Comparison of ENCODE assay signal across 20 cellular contexts in the genomic region with DNA sequence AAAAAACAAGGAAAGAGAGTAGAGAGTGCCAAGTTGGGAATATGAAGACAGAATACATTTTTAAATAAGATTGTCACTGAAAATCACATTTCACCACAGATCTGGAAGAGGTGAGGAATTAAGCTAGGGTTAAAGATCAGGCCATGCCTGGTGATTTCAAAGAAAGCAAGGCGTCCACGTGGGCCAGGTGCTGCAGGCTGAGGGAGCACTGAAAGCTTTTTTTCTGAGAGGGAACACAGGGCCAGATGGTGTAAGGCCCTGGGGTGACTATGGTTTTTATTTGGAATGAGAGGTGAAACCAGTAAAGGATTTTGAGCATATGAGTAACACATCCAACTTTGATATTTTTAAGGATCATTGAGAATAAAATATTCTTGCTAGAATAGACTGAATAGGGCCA. TPM values are rescaled to one million over a fixed set of nuclear protein-coding genes. Genes with fewer than 3 reads are reported as not detected.
A peak's percentile ranks its signal among the peaks of the same experiment; 100 is the strongest.
DNase-seq lines count a peak whose midpoint lies in the region; ATAC-seq, FAIRE-seq and TF ChIP-seq lines count a peak whose summit lies in the region.
"Had no signal": no experiment of that assay in that cellular context is flagged by ENCODE, and none has a peak within 500 bp of the region (broad histone marks: within the 10 kb centered on the region; RNA-seq: fewer than 3 reads in every experiment).

No MANE protein-coding gene starts in this region.

- no peak overlapping the region for H4K91ac ChIP-seq in H1 (replicated peaks; ENCODE audit: insufficient read length, low read length)

- H3K79me1 ChIP-seq in H1 (ENCODE audit: low read depth, low read length): no peaks in the 10 kb centered on the region

- DNase-seq in A673 (ENCODE audit: low spot score): no peak
- peak; percentile 83 for DNase-seq in G401 (ENCODE audit: low spot score)
- DNase-seq in NCI-H69 (lab: John Stamatoyannopoulos, UW): peak; percentile 92
- DNase-seq in H1 (ENCODE audit: low read depth in 1 of 2, low spot score in 2 of 2): no peak
- DNase-seq in activated CD4-positive, alpha-beta T cell treated with anti-CD3 and anti-CD28 coated beads, Interleukin-2, amount 50 U/mL, for 48 hours: no peak
- no peak for DNase-seq in effector memory CD4-positive, alpha-beta T cell
- DNase-seq in NCI-H1417 treated with DMSO at 0.1 percent for 48 hours (lab: John Stamatoyannopoulos, UW): no peak
- DNase-seq: activated CD4-positive, alpha-beta T cell treated with anti-CD3 and anti-CD28 coated beads, Interleukin-2, amount 50 U/mL, for 1 hour; activated CD8-positive, alpha-beta memory T cell treated with anti-CD3 and anti-CD28 coated beads, Interleukin-2, amount 50 U/mL, for 4 hours; activated gamma-delta T cell; CD4-positive, alpha-beta T cell; heart left ventricle; immature natural killer cell; left ventricle myocardium inferior; nephron progenitor cell; right lobe of liver had no signal

- H2BK5ac ChIP-seq in H1 (ENCODE audit: low read depth, low read length): no peak overlapping the region; the same call in 1 of the 2 replicates

- no TSS peak for BruUV-seq in A673 (replicated peaks; lab: Mats Ljungman, UMichigan)

- H4K20me1 ChIP-seq in H1 (replicated peaks in 1 of 2; ENCODE audit: control insufficient read depth in 1 of 2, insufficient read depth in 2 of 2, low read length in 2 of 2): no peaks in the 10 kb centered on the region

- POLR2A ChIA-PET in A673 (lab: Charles Lee; ENCODE audit: low non-redundant PET): no interaction called here
- POLR2A ChIA-PET in H1 (lab: Charles Lee; ENCODE audit: partially characterized antibody): interaction anchor here (1.1 to 1.4 kb wide), 3 partner anchors 21 to 24 kb away, joined by 3 to 7 read pairs (median 5); a partner anchor contains a TSS

- no peak overlapping the region for H3K4me3 ChIP-seq in A673 (ENCODE audit: low read depth, low read length, poor library complexity, severe bottlenecking)
- H3K4me3 ChIP-seq in H1 (ENCODE audit: extremely low read depth in 1 of 4, insufficient read depth in 2 of 4, low read depth in 3 of 4, low read length in 4 of 4): no peak overlapping the region
- no peak overlapping the region for H3K4me3 ChIP-seq in effector memory CD4-positive, alpha-beta T cell (ENCODE audit: insufficient read depth, low read depth, low read length, poor library complexity, severe bottlenecking)
- H3K4me3 ChIP-seq: heart left ventricle, left ventricle myocardium inferior, right lobe of liver had no signal

- H3K4me2 ChIP-seq in H1 (ENCODE audit: insufficient read depth in 1 of 2, low read depth in 2 of 2, low read length in 2 of 2): no peak overlapping the region

- TF ChIP-seq CTCF in A673 (conservative IDR thresholded peaks at IDR 0.05; ENCODE audit: low read depth, low read length) (no peak), H1 (IDR thresholded peaks at IDR 0.05; ENCODE audit: control extremely low read depth in 1 of 3, insufficient read depth in 1 of 3, low read depth in 1 of 3, low read length in 3 of 3) (no peak)

- no peak overlapping the region for H2BK120ac ChIP-seq in H1 (replicated peaks; ENCODE audit: low read depth, low read length)

- TF ChIP-seq POLR2A in H1 (IDR thresholded peaks at IDR 0.05; ENCODE audit: control extremely low read depth in 1 of 2, low read depth in 2 of 2, low read length in 2 of 2): no peak

- no peak overlapping the region for H3K4ac ChIP-seq in H1 (replicated peaks; ENCODE audit: insufficient read length, low read depth, low read length)

- peak; percentile 78 for FAIRE-seq in H1 (lab: Jason Lieb, UNC)
- FAIRE-seq: bronchial epithelial cell, urothelium cell line had no signal

- no peak for TF ChIP-seq RAD21 in H1 (IDR thresholded peaks at IDR 0.05 in 1 of 2, conservative IDR thresholded peaks at IDR 0.05 in 1 of 2; ENCODE audit: low read depth in 2 of 2, low read length in 2 of 2)

- H3K18ac ChIP-seq in H1 (ENCODE audit: extremely low read depth, low read length): no peak overlapping the region

- ATAC-seq in HG03095 (IDR thresholded peaks at IDR 0.05; ENCODE audit: unreplicated experiment): no peak
- ATAC-seq: heart left ventricle, right lobe of liver had no signal

- in situ Hi-C loops in G401 (cut with HindIII; ENCODE audit: low sequenced_read_pairs): no loop called here

- H3K36me3 ChIP-seq in A673 (ENCODE audit: insufficient read depth, low read length, poor library complexity, severe bottlenecking) (no peaks in the 10 kb centered on the region), H1 (ENCODE audit: control insufficient read depth in 2 of 4, insufficient read depth in 4 of 4, low read length in 3 of 4) (no peaks in the 10 kb centered on the region)
- no peaks in the 10 kb centered on the region for H3K36me3 ChIP-seq in effector memory CD4-positive, alpha-beta T cell (ENCODE audit: control insufficient read depth, insufficient read depth, low read length)
- H3K36me3 ChIP-seq: heart left ventricle, left ventricle myocardium inferior, right lobe of liver had no signal

- no peak overlapping the region for H2BK15ac ChIP-seq in H1 (ENCODE audit: low read length)

- no peak overlapping the region for H4K8ac ChIP-seq in H1 (ENCODE audit: extremely low read depth, insufficient read depth, low read length)

- H4K5ac ChIP-seq in H1 (ENCODE audit: insufficient read length, low read depth, low read length): no peak overlapping the region

- no peak overlapping the region for H3K14ac ChIP-seq in H1 (ENCODE audit: insufficient read length)

- H2AK5ac ChIP-seq in H1 (ENCODE audit: low read depth, low read length): no peak overlapping the region; the same call in 1 of the 2 replicates

- no peak overlapping the region; the same call in 1 of the 2 replicates for H2BK12ac ChIP-seq in H1 (ENCODE audit: low read depth, low read length)

- no peak overlapping the region for H3K9ac ChIP-seq in H1 (replicated peaks in 1 of 4; ENCODE audit: extremely low read depth in 1 of 4, low read depth in 3 of 4, low read length in 3 of 4)

- no peak overlapping the region for H3K56ac ChIP-seq in H1 (replicated peaks; ENCODE audit: insufficient read length, low read depth, low read length)

- no peaks in the 10 kb centered on the region for H3K27me3 ChIP-seq in A673 (replicated peaks; ENCODE audit: insufficient read depth, low read depth, low read length, poor library complexity)
- no peaks in the 10 kb centered on the region for H3K27me3 ChIP-seq in H1 (replicated peaks in 1 of 4; ENCODE audit: control insufficient read depth in 3 of 4, extremely low read depth in 1 of 4, insufficient read depth in 3 of 4, low read length in 3 of 4)
- H3K27me3 ChIP-seq in effector memory CD4-positive, alpha-beta T cell (replicated peaks; ENCODE audit: control insufficient read depth, insufficient read depth, low read length, poor library complexity, severe bottlenecking): no peaks in the 10 kb centered on the region
- H3K27me3 ChIP-seq: right lobe of liver had no signal

- H3K4me1 ChIP-seq in A673 (ENCODE audit: insufficient read depth, low read length, poor library complexity, severe bottlenecking) (peaks cover 87% of the 10 kb centered on the region), H1 (replicated peaks in 1 of 4; ENCODE audit: control insufficient read depth in 3 of 4, insufficient read depth in 4 of 4, low read length in 3 of 4) (peaks cover 0 to 3% (median 1%) of the 10 kb centered on the region in 4 experiments; a peak in 2 of 7 replicates)
- H3K4me1 ChIP-seq in effector memory CD4-positive, alpha-beta T cell (ENCODE audit: control insufficient read depth, insufficient read depth, low read length, poor library complexity, severe bottlenecking): no peaks in the 10 kb centered on the region
- H3K4me1 ChIP-seq: heart left ventricle, left ventricle myocardium inferior, right lobe of liver had no signal

- no peaks in the 10 kb centered on the region for H3K23me2 ChIP-seq in H1 (ENCODE audit: low read depth, low read length)

- intact Hi-C loops in A673 (cut with micrococcal nuclease; ENCODE audit: unreplicated experiment): loop anchor here (10.0 kb wide), 1 partner anchor 119 kb away; no protein-coding TSS in a partner anchor

- no peak overlapping the region for H3K23ac ChIP-seq in H1 (ENCODE audit: insufficient read length)

- peak overlapping the region; percentile 90 for H3K27ac ChIP-seq in A673 (ENCODE audit: low read depth, low read length, poor library complexity, severe bottlenecking)
- H3K27ac ChIP-seq in H1 (ENCODE audit: low read depth, low read length): no peak overlapping the region
- H3K27ac ChIP-seq in effector memory CD4-positive, alpha-beta T cell (ENCODE audit: insufficient read depth, low read length, poor library complexity, severe bottlenecking): no peak overlapping the region
- H3K27ac ChIP-seq: heart left ventricle, HL-60, left ventricle myocardium inferior, right lobe of liver had no signal

- no peak overlapping the region for H2AFZ ChIP-seq in H1 (ENCODE audit: low read length)

- no peak for TF ChIP-seq EP300 in H1 (IDR thresholded peaks at IDR 0.05; ENCODE audit: borderline replicate concordance in 1 of 2, low read depth in 2 of 2, low read length in 2 of 2)

- H2BK20ac ChIP-seq in H1 (ENCODE audit: low read length): no peak overlapping the region

- WGBS in H1 (ENCODE audit: extremely low coverage in 1 of 2, insufficient coverage in 1 of 2, insufficient read length in 1 of 2, insufficient replicate concordance in 2 of 2, low coverage in 1 of 2, low lambda C conversion rate in 2 of 2, missing lambda C conversion rate in 1 of 2), 2 experiments: 32% methylated on average over 2 of the region's 2 CpGs; no CpG with 5 or more reads in 1 of the 2 experiments

- H3K79me2 ChIP-seq in H1 (ENCODE audit: control insufficient read depth in 1 of 2, insufficient read depth in 2 of 2, low read length in 2 of 2): peaks cover 0 to 60% of the 10 kb centered on the region in 2 experiments; a peak in 2 of 4 replicates

- H3K9me3 ChIP-seq in A673 (ENCODE audit: low read depth, low read length, poor library complexity, severe bottlenecking): no peaks in the 10 kb centered on the region
- H3K9me3 ChIP-seq in H1 (ENCODE audit: insufficient read depth in 2 of 2, low read depth in 1 of 2, low read length in 1 of 2): no peaks in the 10 kb centered on the region
- no peaks in the 10 kb centered on the region for H3K9me3 ChIP-seq in effector memory CD4-positive, alpha-beta T cell (ENCODE audit: control insufficient read depth, low read length)
- H3K9me3 ChIP-seq: heart left ventricle, left ventricle myocardium inferior, right lobe of liver had no signal

- CTCF ChIA-PET in A673 (lab: Charles Lee) (no interaction called here), H1 (lab: Charles Lee; ENCODE audit: partially characterized antibody) (interaction anchor here (1.5 kb wide), 1 partner anchor 473 kb away, joined by 3 read pairs; no protein-coding TSS in a partner anchor)

RNA-seq across cellular contexts. Expression of a gene that starts 20.9 kb away (rescaled TPM):
- 79.4 and 80.9 TPM in 2 replicates for total RNA-seq in A673 (2021)
- total RNA-seq in G401 (2014; rRNA removed; shearing (Covaris generic)): not detected in 2 replicates
- total RNA-seq in H1 (2021; fragmentation: NEBNext Ultra II Directional; extraction: Animal tissue kit (Norgen Biotek cat#: 25700)): 34.6 and 35.3 TPM in 2 replicates
- polyA plus RNA-seq in H1 (2011; rRNA removed): 7.0 and 11.0 TPM in 2 replicates
- polyA plus RNA-seq in H1 (2011; cell fraction: cytosol; rRNA removed): 10.7 TPM
- polyA plus RNA-seq in H1 (2011; cell fraction: nucleus; rRNA removed): 13.2 TPM
- polyA plus RNA-seq in H1 (2012, experiment 1 of 2): 13.5 to 25.3 TPM (median 15.7 TPM) in 4 replicates
- polyA plus RNA-seq in H1 (2012, experiment 2 of 2): 1.5 TPM
- polyA plus RNA-seq in H1 (2013, experiment 1 of 2): 55.5 TPM
- polyA plus RNA-seq in H1 (2013, experiment 2 of 2): 62.8 TPM
- polyA minus RNA-seq in H1 (2011; rRNA and poly(A)+ RNA removed): 22.1 and 26.7 TPM in 2 replicates
- 17.3 TPM for polyA minus RNA-seq in H1 (2011; cell fraction: cytosol; rRNA and poly(A)+ RNA removed)
- polyA minus RNA-seq in H1 (2011; cell fraction: nucleus; rRNA and poly(A)+ RNA removed): 75.8 TPM
- total RNA-seq: CD4-positive, alpha-beta T cell had no signal
- polyA plus RNA-seq: heart left ventricle, immature natural killer cell had no signal

Comparison
In these comparisons a context has a peak if more than half of its experiments do, and no peak if none do; other contexts are left out.
1. DNase-seq: peak in G401 (single experiment) and NCI-H69 (single experiment); none in A673 (single experiment), H1 (0 of 2), activated CD4-positive, alpha-beta T cell treated with anti-CD3 and anti-CD28 coated beads, Interleukin-2, amount 50 U/mL, for 48 hours (0 of 2), effector memory CD4-positive, alpha-beta T cell (0 of 3) and NCI-H1417 treated with DMSO at 0.1 percent for 48 hours (single experiment).
2. RNA of a gene that starts 20.9 kb away (total RNA-seq): 79.4 to 80.9 TPM in A673 and 34.6 to 35.3 TPM in H1; not detected in G401; every median in the first group is over 10 times any median in the second.